ENCODE assay signal across 23 cellular contexts in genomic region chr13:113049521-113049941, GRCh38. TPM values are rescaled to one million over a fixed set of nuclear protein-coding genes. Genes with fewer than 3 reads are reported as not detected.
A peak's percentile ranks its signal among the peaks of the same experiment; 100 is the strongest.
DNase-seq lines count a peak whose midpoint lies in the region; ATAC-seq and TF ChIP-seq lines count a peak whose summit lies in the region.
"Had no signal": no experiment of that assay in that cellular context is flagged by ENCODE, and none has a peak within 500 bp of the region (broad histone marks: within the 10 kb centered on the region; RNA-seq: fewer than 3 reads in every experiment).

No MANE protein-coding gene starts in this region.

- TF ChIP-seq CTCF in testis (IDR thresholded peaks at IDR 0.05): no peak

- peak; percentile 43 for DNase-seq in DMS 273 (lab: John Stamatoyannopoulos, UW; ENCODE audit: unreplicated experiment)
- no peak for DNase-seq in DMS 273 treated with DMSO at 0.1 percent for 48 hours (lab: John Stamatoyannopoulos, UW)
- DNase-seq in fibroblast of peridontal ligament (ENCODE audit: extremely low read depth): peak; percentile 5
- peak; percentile 73 for DNase-seq in middle frontal gyrus (ENCODE audit: extremely low spot score, low spot score)
- DNase-seq in testis: peak; percentile 65
- no peak for DNase-seq in AG08396 (ENCODE audit: low spot score)
- DNase-seq in NK-92 treated with Interleukin-12 subunit alpha and Interleukin-12 subunit beta, amount 100 ng/mL, for 24 hours (lab: John Stamatoyannopoulos, UW): no peak
- DNase-seq: activated naive CD4-positive, alpha-beta T cell treated with anti-CD3 and anti-CD28 coated beads for 36 hours; body of pancreas; DMS79; MG63; NCI-H1694; stimulated activated CD4-positive, alpha-beta T cell treated with anti-CD3 and anti-CD28 coated beads, Interleukin-4, amount 100 ng/mL, for 1 hour; stimulated activated CD8-positive, alpha-beta memory T cell treated with anti-CD3 and anti-CD28 coated beads, Interleukin-4, amount 100 ng/mL, for 48 hours; trophoblast cell had no signal

- no peak overlapping the region for H3K4me3 ChIP-seq in testis
- H3K4me3 ChIP-seq: body of pancreas, MG63 had no signal

- peaks cover 6% of the 10 kb centered on the region for H3K4me1 ChIP-seq in testis
- H3K4me1 ChIP-seq: body of pancreas had no signal

- H3K4me3 Mint-ChIP-seq in stimulated activated memory B cell treated with anti-CD40 and anti-IgM and Interleukin-4, amounts not matched to agents 10 μg/mL and 1 μg/mL and 100 μg/mL, for 72 hours: no peak overlapping the region
- H3K4me3 Mint-ChIP-seq: activated naive CD4-positive, alpha-beta T cell treated with anti-CD3 and anti-CD28 coated beads for 36 hours; natural killer cell treated with Interleukin-12 subunit alpha and Interleukin-12 subunit beta and Interleukin-15 and Interleukin-18, amount 100 ng/mL, for 72 hours had no signal

- H3K36me3 ChIP-seq in testis (ENCODE audit: low read depth, missing control alignments): no peaks in the 10 kb centered on the region
- H3K36me3 ChIP-seq: MG63 had no signal

- H3K27me3 Mint-ChIP-seq in stimulated activated memory B cell treated with anti-CD40 and anti-IgM and Interleukin-4, amounts not matched to agents 10 μg/mL and 1 μg/mL and 100 μg/mL, for 72 hours: no peaks in the 10 kb centered on the region

- intact Hi-C loops in testis (cut with DNase I; ENCODE audit: low total_unique reads): no loop called here

- no peaks in the 10 kb centered on the region for H3K27me3 ChIP-seq in testis
- H3K27me3 ChIP-seq: body of pancreas had no signal

- no peaks in the 10 kb centered on the region for H3K4me1 Mint-ChIP-seq in stimulated activated memory B cell treated with anti-CD40 and anti-IgM and Interleukin-4, amounts not matched to agents 10 μg/mL and 1 μg/mL and 100 μg/mL, for 72 hours

- no peak overlapping the region for H3K27ac ChIP-seq in testis
- H3K27ac ChIP-seq: 22Rv1, body of pancreas, C4-2B had no signal

- no peak for TF ChIP-seq POLR2A in testis (IDR thresholded peaks at IDR 0.05)

- ATAC-seq in stimulated activated memory B cell treated with anti-CD40 and anti-IgM and Interleukin-4, amounts not matched to agents 10 μg/mL and 1 μg/mL and 100 μg/mL, for 72 hours: no peak
- ATAC-seq: activated CD4-positive, CD25-positive, alpha-beta regulatory T cell treated with anti-CD3 and anti-CD28 coated beads, Interleukin-2, amount 50 U/mL, for 24 hours; body of pancreas; natural killer cell treated with Interleukin-12 subunit alpha and Interleukin-12 subunit beta and Interleukin-15 and Interleukin-18, amount 100 ng/mL, for 72 hours had no signal

- H3K27ac Mint-ChIP-seq in stimulated activated memory B cell treated with anti-CD40 and anti-IgM and Interleukin-4, amounts not matched to agents 10 μg/mL and 1 μg/mL and 100 μg/mL, for 72 hours: no peak overlapping the region
- H3K27ac Mint-ChIP-seq: activated naive CD4-positive, alpha-beta T cell treated with anti-CD3 and anti-CD28 coated beads for 36 hours; natural killer cell treated with Interleukin-12 subunit alpha and Interleukin-12 subunit beta and Interleukin-15 and Interleukin-18, amount 100 ng/mL, for 72 hours had no signal

- 57% methylated on average over 13 of the region's 13 CpGs for WGBS in testis, 2 donors

- H3K9me3 Mint-ChIP-seq in stimulated activated memory B cell treated with anti-CD40 and anti-IgM and Interleukin-4, amounts not matched to agents 10 μg/mL and 1 μg/mL and 100 μg/mL, for 72 hours: peaks cover 3% of the 10 kb centered on the region
- H3K9me3 Mint-ChIP-seq: activated naive CD4-positive, alpha-beta T cell treated with anti-CD3 and anti-CD28 coated beads for 36 hours; natural killer cell treated with Interleukin-12 subunit alpha and Interleukin-12 subunit beta and Interleukin-15 and Interleukin-18, amount 100 ng/mL, for 72 hours had no signal

- no peaks in the 10 kb centered on the region for H3K9me3 ChIP-seq in testis
- H3K9me3 ChIP-seq: body of pancreas, MG63 had no signal

- H3K36me3 Mint-ChIP-seq in stimulated activated memory B cell treated with anti-CD40 and anti-IgM and Interleukin-4, amounts not matched to agents 10 μg/mL and 1 μg/mL and 100 μg/mL, for 72 hours: no peaks in the 10 kb centered on the region
- H3K36me3 Mint-ChIP-seq: natural killer cell treated with Interleukin-12 subunit alpha and Interleukin-12 subunit beta and Interleukin-15 and Interleukin-18, amount 100 ng/mL, for 72 hours had no signal

RNA-seq across cellular contexts. Expression of gene F7, which starts 56.1 kb away (rescaled TPM):
- total RNA-seq in testis: 1 to 10 TPM; 2.4 to 4.9 TPM
- 2.2 TPM for polyA plus RNA-seq in testis (ENCODE audit: insufficient read depth, low read depth, low replicate concordance)
- total RNA-seq: body of pancreas; fibroblast of lung; lung microvascular endothelial cell; natural killer cell treated with Interleukin-12 subunit alpha and Interleukin-12 subunit beta and Interleukin-15 and Interleukin-18, amount 100 ng/mL, for 72 hours; T-helper 2 cell treated with Interferon-gamma antibody and Interleukin-4, amounts not matched to agents 100 ng/mL and 5 ng/mL, for 36 hours had no signal
- polyA plus RNA-seq: fibroblast of lung had no signal

Comparison
In these comparisons a context has a peak if more than half of its experiments do, and no peak if none do; other contexts are left out.
1. DNase-seq: peak in DMS 273 (single experiment), fibroblast of peridontal ligament (single experiment), middle frontal gyrus (single experiment) and testis (single experiment); none in DMS 273 treated with DMSO at 0.1 percent for 48 hours (single experiment), AG08396 (single experiment) and NK-92 treated with Interleukin-12 subunit alpha and Interleukin-12 subunit beta, amount 100 ng/mL, for 24 hours (single experiment).